ENCODE assay signal across 8 cellular contexts in genomic region chr15:85380860-85381535, GRCh38. TPM values are rescaled to one million over a fixed set of nuclear protein-coding genes. Genes with fewer than 3 reads are reported as not detected.
DNase-seq lines count a peak whose midpoint lies in the region; ATAC-seq and TF ChIP-seq lines count a peak whose summit lies in the region.

No MANE protein-coding gene starts in this region.

- DNase-seq in HFF-Myc (ENCODE audit: extremely low read depth, low read depth): no peak
- peak; percentile 28 for DNase-seq in NCI-H774 (lab: John Stamatoyannopoulos, UW)
- peak; percentile 16 to 57 for DNase-seq in activated T-helper 1 cell treated with anti-CD3 and anti-CD28 coated beads, Interleukin-2, amount 50 U/mL, for 16 hours (ENCODE audit: low read depth in 1 of 2, low spot score in 1 of 2)
- DNase-seq in posterior vena cava (ENCODE audit: low spot score): peak; percentile 84
- DNase-seq in vagina (ENCODE audit: extremely low spot score in 2 of 2): no peak
- no peak for DNase-seq in NCI-H2107 treated with DMSO at 0.1 percent for 48 hours (lab: John Stamatoyannopoulos, UW; ENCODE audit: unreplicated experiment)

- H3K4me1 ChIP-seq in gastroesophageal sphincter: peaks cover 0 to 49% (median 0%) of the 10 kb centered on the region in 3 donors
- peaks cover 33% of the 10 kb centered on the region for H3K4me1 ChIP-seq in vagina

- peak; percentile 60 for ATAC-seq in gastroesophageal sphincter

- H3K27ac ChIP-seq in gastroesophageal sphincter: peak overlapping the region; percentile 82 to 99 (median 94)
- H3K27ac ChIP-seq in vagina: peak overlapping the region; percentile 95

- H3K27me3 ChIP-seq in gastroesophageal sphincter (no peaks in the 10 kb centered on the region), vagina (no peaks in the 10 kb centered on the region)

- TF ChIP-seq EP300 in gastroesophageal sphincter (IDR thresholded peaks at IDR 0.05): no peak

- WGBS in gastroesophageal sphincter (ENCODE audit: low coverage in 1 of 2), 2 donors: 0% methylated on average over 3 of the region's 84 CpGs; no CpG with 5 or more reads in 1 of the 2 donors

- peak in 1 of 2 donors; percentile 9 for TF ChIP-seq POLR2A in gastroesophageal sphincter (IDR thresholded peaks at IDR 0.05)
- TF ChIP-seq POLR2A in vagina (IDR thresholded peaks at IDR 0.05): no peak

- TF ChIP-seq CTCF in GM12875 (IDR thresholded peaks at IDR 0.05; ENCODE audit: borderline replicate concordance, insufficient read depth, low read depth, low read length) (no peak), HFF-Myc (IDR thresholded peaks at IDR 0.05; ENCODE audit: low read depth, low read length, missing control alignments) (no peak), gastroesophageal sphincter (IDR thresholded peaks at IDR 0.05) (no peak), vagina (IDR thresholded peaks at IDR 0.05) (no peak)

- H3K36me3 ChIP-seq in gastroesophageal sphincter: no peaks in the 10 kb centered on the region
- no peaks in the 10 kb centered on the region for H3K36me3 ChIP-seq in vagina

- intact Hi-C loops in posterior vena cava (cut with DNase I) (no loop called here), vagina (cut with DNase I) (no loop called here)

- H3K4me3 ChIP-seq in GM12875 (ENCODE audit: low read depth, low read length) (peak overlapping the region; percentile 68), HFF-Myc (replicated peaks; ENCODE audit: low read depth, low read length) (peak overlapping the region; percentile 57), gastroesophageal sphincter (peak overlapping the region; percentile 90 to 96), vagina (peak overlapping the region; percentile 85 to 86)

- H3K9me3 ChIP-seq in gastroesophageal sphincter (no peaks in the 10 kb centered on the region), vagina (no peaks in the 10 kb centered on the region)

RNA-seq across cellular contexts. Expression of gene AKAP13, which starts 0.6 kb away (rescaled TPM):
- 100 to 1,000 TPM; 196 to 252 (median 215) TPM for total RNA-seq in gastroesophageal sphincter
- total RNA-seq in posterior vena cava: 100 to 1,000 TPM; 214 TPM
- total RNA-seq in vagina: 177 TPM

Comparison
In these comparisons a context has a peak if more than half of its experiments do, and no peak if none do; other contexts are left out.
1. DNase-seq: peak in NCI-H774 (single experiment), activated T-helper 1 cell treated with anti-CD3 and anti-CD28 coated beads, Interleukin-2, amount 50 U/mL, for 16 hours (2 of 2) and posterior vena cava (single experiment); none in HFF-Myc (single experiment), vagina (0 of 2) and NCI-H2107 treated with DMSO at 0.1 percent for 48 hours (single experiment).
2. Peak in every context shown above with its lines, with median percentiles within 50 percentile points of each other: H3K4me3 ChIP-seq.